ENCODE assay signal across 23 cellular contexts in genomic region chr2:51290725-51291124, GRCh38.
"Had no signal": no experiment of that assay in that cellular context is flagged by ENCODE, and none has a peak within 500 bp of the region (broad histone marks: within the 10 kb centered on the region; RNA-seq: fewer than 3 reads in every experiment).

No MANE protein-coding gene starts in this region.

- H3K36me3 ChIP-seq: left lung, neutrophil, tibial artery had no signal

- H3K4me3 Mint-ChIP-seq: activated CD4-positive, alpha-beta T cell treated with anti-CD3 and anti-CD28 coated beads, Interleukin-2, amount 10 ng/mL, durations not matched to agents 24 days and 14 days; activated CD8-positive, alpha-beta T cell treated with anti-CD3 and anti-CD28 coated beads, Interleukin-2, amount 10 ng/mL, durations not matched to agents 7 days and 5 days; activated naive CD4-positive, alpha-beta T cell treated with anti-CD3 and anti-CD28 coated beads, Interleukin-2, amount 50 U/mL, for 24 hours; effector memory CD8-positive, alpha-beta T cell; memory B cell; natural killer cell; stimulated activated memory B cell treated with anti-CD40 and anti-IgM and Interleukin-4, amounts not matched to agents 10 μg/mL and 1 μg/mL and 100 μg/mL, for 72 hours had no signal

- DNase-seq: activated CD4-positive, alpha-beta T cell treated with anti-CD3 and anti-CD28 coated beads, Interleukin-2, amount 10 ng/mL, durations not matched to agents 24 days and 14 days; activated CD4-positive, CD25-positive, alpha-beta regulatory T cell; activated CD8-positive, alpha-beta memory T cell treated with anti-CD3 and anti-CD28 coated beads, Interleukin-2, amount 50 U/mL, for 4 hours; activated CD8-positive, alpha-beta T cell treated with anti-CD3 and anti-CD28 coated beads, Interleukin-2, amount 10 ng/mL, durations not matched to agents 7 days and 5 days; activated effector memory CD4-positive, alpha-beta T cell treated with anti-CD3 and anti-CD28 coated beads, Interleukin-2, amount 50 U/mL, for 16 hours; activated T-cell treated with anti-CD3 and anti-CD28 coated beads, Interleukin-2, amount 50 U/mL, for 48 hours; amniotic stem cell; cerebellar nuclear complex; dermis blood vessel endothelial cell; effector memory CD8-positive, alpha-beta T cell; hippocampal formation; kidney; left lung; natural killer cell; stimulated activated CD4-positive, alpha-beta T cell treated with anti-CD3 and anti-CD28 coated beads, Interleukin-2, amount 100 ng/mL, for 48 hours; T-helper 2 cell; tibial artery had no signal

- H3K27ac Mint-ChIP-seq: activated CD4-positive, alpha-beta T cell treated with anti-CD3 and anti-CD28 coated beads, Interleukin-2, amount 10 ng/mL, durations not matched to agents 24 days and 14 days; activated CD8-positive, alpha-beta T cell treated with anti-CD3 and anti-CD28 coated beads, Interleukin-2, amount 10 ng/mL, durations not matched to agents 7 days and 5 days; activated naive CD4-positive, alpha-beta T cell treated with anti-CD3 and anti-CD28 coated beads, Interleukin-2, amount 50 U/mL, for 24 hours; effector memory CD8-positive, alpha-beta T cell; memory B cell; natural killer cell; stimulated activated memory B cell treated with anti-CD40 and anti-IgM and Interleukin-4, amounts not matched to agents 10 μg/mL and 1 μg/mL and 100 μg/mL, for 72 hours had no signal

- H3K4me1 ChIP-seq: left lung, tibial artery had no signal

- H3K27me3 Mint-ChIP-seq: activated CD4-positive, alpha-beta T cell treated with anti-CD3 and anti-CD28 coated beads, Interleukin-2, amount 10 ng/mL, durations not matched to agents 24 days and 14 days; activated naive CD4-positive, alpha-beta T cell treated with anti-CD3 and anti-CD28 coated beads, Interleukin-2, amount 50 U/mL, for 24 hours; effector memory CD8-positive, alpha-beta T cell; memory B cell; stimulated activated memory B cell treated with anti-CD40 and anti-IgM and Interleukin-4, amounts not matched to agents 10 μg/mL and 1 μg/mL and 100 μg/mL, for 72 hours had no signal

- ATAC-seq: activated CD8-positive, alpha-beta T cell treated with anti-CD3 and anti-CD28 coated beads, Interleukin-2, amount 10 ng/mL, durations not matched to agents 7 days and 5 days; effector memory CD8-positive, alpha-beta T cell; left lung; natural killer cell; stimulated activated memory B cell treated with anti-CD40 and anti-IgM and Interleukin-4, amounts not matched to agents 10 μg/mL and 1 μg/mL and 100 μg/mL, for 72 hours had no signal

- H3K9me3 ChIP-seq: left lung, neutrophil, tibial artery had no signal

- H3K36me3 Mint-ChIP-seq: activated naive CD4-positive, alpha-beta T cell treated with anti-CD3 and anti-CD28 coated beads, Interleukin-2, amount 50 U/mL, for 24 hours; memory B cell; natural killer cell; stimulated activated memory B cell treated with anti-CD40 and anti-IgM and Interleukin-4, amounts not matched to agents 10 μg/mL and 1 μg/mL and 100 μg/mL, for 72 hours had no signal

- FAIRE-seq: kidney, urothelium cell line had no signal

- H3K4me3 ChIP-seq: left lung, tibial artery had no signal

- H3K4me1 Mint-ChIP-seq: activated CD4-positive, alpha-beta T cell treated with anti-CD3 and anti-CD28 coated beads, Interleukin-2, amount 10 ng/mL, durations not matched to agents 24 days and 14 days; activated naive CD4-positive, alpha-beta T cell treated with anti-CD3 and anti-CD28 coated beads, Interleukin-2, amount 50 U/mL, for 24 hours; memory B cell; natural killer cell; stimulated activated memory B cell treated with anti-CD40 and anti-IgM and Interleukin-4, amounts not matched to agents 10 μg/mL and 1 μg/mL and 100 μg/mL, for 72 hours had no signal

- H3K27ac ChIP-seq: epithelial cell of prostate, left lung, neutrophil, tibial artery had no signal

- H3K27me3 ChIP-seq: left lung, neutrophil, tibial artery had no signal
